In genomic region chr3:148221303-148221702, GRCh38 we compare ENCODE assay signal across 13 cellular contexts.
"Had no signal": no experiment of that assay in that cellular context is flagged by ENCODE, and none has a peak within 500 bp of the region (broad histone marks: within the 10 kb centered on the region; RNA-seq: fewer than 3 reads in every experiment).

No MANE protein-coding gene starts in this region.

- H3K4me3 ChIP-seq: body of pancreas, tibial artery had no signal

- H3K27me3 ChIP-seq: body of pancreas, tibial artery had no signal

- DNase-seq: activated CD4-positive, alpha-beta T cell treated with anti-CD3 and anti-CD28 coated beads, Interleukin-2, amount 10 ng/mL, durations not matched to agents 7 days and 5 days; activated CD8-positive, alpha-beta memory T cell treated with anti-CD3 and anti-CD28 coated beads, Interleukin-2, amount 50 U/mL, for 48 hours; activated gamma-delta T cell; activated T-cell treated with anti-CD3 and anti-CD28 coated beads, Interleukin-2, amount 50 U/mL, for 72 hours; amniotic stem cell; body of pancreas; caudate nucleus; hypothalamus; left ventricle myocardium superior; naive thymus-derived CD8-positive, alpha-beta T cell; stimulated activated CD4-positive, alpha-beta T cell treated with anti-CD3 and anti-CD28 coated beads, Interleukin-2, amount 100 ng/mL, for 48 hours; stimulated activated naive B cell treated with anti-CD40 and anti-IgM and Interleukin-4, amounts not matched to agents 10 μg/mL and 1 μg/mL and 100 μg/mL, for 72 hours; tibial artery had no signal

- H3K4me1 ChIP-seq: body of pancreas had no signal

- H3K27ac ChIP-seq: body of pancreas, tibial artery had no signal

- ATAC-seq: activated T-cell treated with anti-CD3 and anti-CD28 coated beads, Interleukin-2, amount 50 U/mL, for 72 hours; body of pancreas; left ventricle myocardium superior; naive thymus-derived CD8-positive, alpha-beta T cell; stimulated activated naive B cell treated with anti-CD40 and anti-IgM and Interleukin-4, amounts not matched to agents 10 μg/mL and 1 μg/mL and 100 μg/mL, for 72 hours had no signal

- H3K36me3 ChIP-seq: tibial artery had no signal
